ENCODE assay signal across 19 cellular contexts in genomic region chr2:5766621-5767020, GRCh38.
"Had no signal": no experiment of that assay in that cellular context is flagged by ENCODE, and none has a peak within 500 bp of the region (broad histone marks: within the 10 kb centered on the region; RNA-seq: fewer than 3 reads in every experiment).

No MANE protein-coding gene starts in this region.

- H3K9me3 ChIP-seq: ascending aorta, heart left ventricle, lower lobe of right lung, suprapubic skin, upper lobe of left lung had no signal

- H3K4me3 Mint-ChIP-seq: activated CD4-positive, alpha-beta T cell treated with anti-CD3 and anti-CD28 coated beads, Interleukin-2, amount 10 ng/mL, durations not matched to agents 24 days and 14 days; neural crest cell had no signal

- DNase-seq: activated CD4-positive, alpha-beta T cell treated with anti-CD3 and anti-CD28 coated beads, Interleukin-2, amount 10 ng/mL, durations not matched to agents 24 days and 14 days; activated CD8-positive, alpha-beta memory T cell treated with anti-CD3 and anti-CD28 coated beads, Interleukin-2, amount 50 U/mL, for 48 hours; activated naive CD4-positive, alpha-beta T cell; central memory CD4-positive, alpha-beta T cell; cortex of kidney; effector CD8-positive, alpha-beta T cell; heart left ventricle; left colon; lower lobe of right lung; midbrain; retina; stimulated activated CD4-positive, alpha-beta T cell treated with anti-CD3 and anti-CD28 coated beads, Interleukin-4, amount 100 ng/mL, for 4 hours; stimulated activated CD8-positive, alpha-beta memory T cell treated with anti-CD3 and anti-CD28 coated beads, Interleukin-4, amount 100 ng/mL, for 48 hours; stimulated activated naive CD8-positive, alpha-beta T cell treated with anti-CD3 and anti-CD28 coated beads, Interleukin-15, Interleukin-2, amounts not matched to agents 100 U/mL and 50 U/mL, for 24 hours; upper lobe of left lung had no signal

- H3K36me3 ChIP-seq: ascending aorta, heart left ventricle, lower lobe of right lung, suprapubic skin, upper lobe of left lung had no signal

- H3K9me3 Mint-ChIP-seq: activated CD4-positive, alpha-beta T cell treated with anti-CD3 and anti-CD28 coated beads, Interleukin-2, amount 10 ng/mL, durations not matched to agents 24 days and 14 days had no signal

- H3K4me1 Mint-ChIP-seq: activated CD4-positive, alpha-beta T cell treated with anti-CD3 and anti-CD28 coated beads, Interleukin-2, amount 10 ng/mL, durations not matched to agents 24 days and 14 days; neural crest cell had no signal

- H3K27ac Mint-ChIP-seq: activated CD4-positive, alpha-beta T cell treated with anti-CD3 and anti-CD28 coated beads, Interleukin-2, amount 10 ng/mL, durations not matched to agents 24 days and 14 days had no signal

- H3K27me3 ChIP-seq: ascending aorta, suprapubic skin, upper lobe of left lung had no signal

- H3K27me3 Mint-ChIP-seq: activated CD4-positive, alpha-beta T cell treated with anti-CD3 and anti-CD28 coated beads, Interleukin-2, amount 10 ng/mL, durations not matched to agents 24 days and 14 days had no signal

- H3K27ac ChIP-seq: ascending aorta, heart left ventricle, lower lobe of right lung, skin epidermis, suprapubic skin, upper lobe of left lung had no signal

- H3K4me3 ChIP-seq: ascending aorta, heart left ventricle, lower lobe of right lung, skin epidermis, suprapubic skin, upper lobe of left lung had no signal

- H3K4me1 ChIP-seq: ascending aorta, heart left ventricle, lower lobe of right lung, suprapubic skin, upper lobe of left lung had no signal
